ENCODE assay signal across 8 cellular contexts in the genomic region with DNA sequence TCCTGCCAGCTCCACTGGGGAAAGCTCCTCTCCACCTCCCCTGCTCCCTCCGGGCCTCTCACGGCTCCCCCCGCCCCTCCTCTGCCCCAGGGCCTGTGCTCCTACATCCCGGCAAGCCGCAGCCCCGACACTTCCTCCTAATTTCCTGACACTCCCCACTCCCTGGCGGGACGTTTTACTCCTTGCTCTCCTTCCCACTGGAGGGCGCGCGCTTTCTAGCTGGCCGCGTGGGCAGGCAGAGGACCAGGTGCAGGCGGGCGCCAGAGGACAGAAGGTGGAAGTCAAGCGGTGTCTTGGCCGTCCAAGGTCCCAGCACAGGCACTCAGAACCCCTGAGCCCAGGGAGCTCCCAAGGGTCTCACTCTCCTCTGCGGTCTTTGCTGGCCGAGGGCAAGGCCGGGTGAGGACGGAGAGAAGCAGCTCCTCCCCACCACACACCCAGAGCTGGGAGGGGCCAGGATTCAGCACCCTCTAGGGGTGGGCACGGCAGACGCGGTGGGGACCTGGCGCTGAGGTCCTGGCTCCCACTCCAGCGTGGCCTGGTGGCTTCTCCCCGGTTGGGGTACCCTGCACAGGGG. TPM values are rescaled to one million over a fixed set of nuclear protein-coding genes. Genes with fewer than 3 reads are reported as not detected.
DNase-seq lines count a peak whose midpoint lies in the region; ATAC-seq, FAIRE-seq and TF ChIP-seq lines count a peak whose summit lies in the region.

No MANE protein-coding gene starts in this region.

- ATAC-seq in lung (ENCODE audit: insufficient read depth, low FRiP score) = peak; percentile 53
- ATAC-seq in GM21737 (IDR thresholded peaks at IDR 0.05; ENCODE audit: unreplicated experiment) = no peak
- ATAC-seq in HG02588 (IDR thresholded peaks at IDR 0.05; ENCODE audit: unreplicated experiment) = no peak

- H3K4me1 ChIP-seq in PC-9 (replicated peaks; ENCODE audit: insufficient read depth) (peaks cover 26% of the 10 kb centered on the region), lung (ENCODE audit: control insufficient read depth in 2 of 2, insufficient read depth in 2 of 2, low read length in 2 of 2) (peaks cover 2 to 31% of the 10 kb centered on the region in 2 donors), uterus (peaks cover 0 to 5% of the 10 kb centered on the region in 2 donors)

- FAIRE-seq in GM12892 (lab: Jason Lieb, UNC) = no peak

- intact Hi-C loops in PC-9 (cut with micrococcal nuclease; ENCODE audit: unreplicated experiment) = loop anchor here (2.0 kb wide), 1 partner anchor 51 kb away; a partner anchor contains a TSS
- intact Hi-C loops in uterus (cut with DNase I; ENCODE audit: low total_unique reads) = no loop called here

- no peaks in the 10 kb centered on the region for H3K36me3 ChIP-seq in PC-9 (ENCODE audit: low read depth)
- no peaks in the 10 kb centered on the region for H3K36me3 ChIP-seq in lung (ENCODE audit: control insufficient read depth in 2 of 2, insufficient read depth in 2 of 2, low read length in 2 of 2)
- no peaks in the 10 kb centered on the region for H3K36me3 ChIP-seq in uterus

- no peak for TF ChIP-seq POLR2A in GM12892 (IDR thresholded peaks at IDR 0.05; ENCODE audit: low read depth, low read length)
- TF ChIP-seq POLR2A in uterus (IDR thresholded peaks at IDR 0.05) = no peak

- TF ChIP-seq CTCF in PC-9 (conservative IDR thresholded peaks at IDR 0.05) (no peak; the same call in 1 of the 2 replicates), lung (IDR thresholded peaks at IDR 0.05; ENCODE audit: control extremely low read depth, extremely low read depth) (peak; percentile 17), uterus (IDR thresholded peaks at IDR 0.05) (peak; percentile 4 to 38 (median 24))

- in situ Hi-C loops in ACHN (cut with HindIII; ENCODE audit: low pct_ligation_motif_present, low pct_unique_long_range_greater_than_20kb, low sequenced_read_pairs) = no loop called here

- DNase-seq in ACHN (peak; percentile 81), GM12892 (ENCODE audit: insufficient read length) (peak; percentile 52), PC-9 (peak in 1 of 2 experiments; percentile 57), lung (ENCODE audit: low spot score) (peak; percentile 80), uterus (peak; percentile 42 to 48)
- DNase-seq in effector CD8-positive, alpha-beta T cell (lab: John Stamatoyannopoulos, UW) = peak; percentile 23

- H3K9me3 ChIP-seq in PC-9 (ENCODE audit: insufficient read depth, low read depth) (no peaks in the 10 kb centered on the region), lung (ENCODE audit: control insufficient read depth in 2 of 2, insufficient read depth in 1 of 2, low read length in 1 of 2) (no peaks in the 10 kb centered on the region), uterus (no peaks in the 10 kb centered on the region)

- POLR2A ChIA-PET in PC-9 (lab: Charles Lee; ENCODE audit: unreplicated experiment) = no interaction called here

- no peaks in the 10 kb centered on the region for H3K9me2 ChIP-seq in PC-9 (ENCODE audit: insufficient read depth)

- H3K79me2 ChIP-seq in PC-9 (ENCODE audit: low read depth) = no peaks in the 10 kb centered on the region

- H3K27me3 ChIP-seq in PC-9 (ENCODE audit: insufficient read depth, low read depth) = no peaks in the 10 kb centered on the region
- no peaks in the 10 kb centered on the region for H3K27me3 ChIP-seq in lung (ENCODE audit: control insufficient read depth, insufficient read depth)
- H3K27me3 ChIP-seq in uterus = no peaks in the 10 kb centered on the region

- CTCF ChIA-PET in PC-9 (lab: Charles Lee) = interaction anchor here (0.6 to 1.4 kb wide), 3 partner anchors 36 to 96 kb away, joined by 3 to 9 read pairs (median 4); no protein-coding TSS in a partner anchor

- no peaks in the 10 kb centered on the region for H4K20me1 ChIP-seq in PC-9 (ENCODE audit: insufficient read depth)

- H3F3A ChIP-seq in PC-9 (ENCODE audit: insufficient read depth, low read depth) = peaks cover 9% of the 10 kb centered on the region; the same call in 1 of the 2 replicates

- H2AFZ ChIP-seq in PC-9 = no peak overlapping the region

- H3K27ac ChIP-seq in PC-9 = peak overlapping the region; percentile 71
- H3K27ac ChIP-seq in lung (ENCODE audit: low read depth in 1 of 2, low read length in 1 of 2) = peak overlapping the region in 1 of 2 donors; percentile 90
- H3K27ac ChIP-seq in uterus = no peak overlapping the region

- BruUV-seq in PC-9 (replicated peaks; lab: Mats Ljungman, UMichigan) = no TSS peak

- H3K4me2 ChIP-seq in PC-9 = peak overlapping the region; percentile 19; the same call in 1 of the 2 replicates

- H3K4me3 ChIP-seq in PC-9 (no peak overlapping the region), lung (no peak overlapping the region), uterus (peak overlapping the region; percentile 6 to 17)

- WGBS in lung, 2 donors = 8 to 10% methylated on average over 26 to 27 of the region's 27 CpGs

RNA-seq across cellular contexts. Expression of a gene that starts 19.1 kb away (rescaled TPM):
- 20.8 TPM for polyA plus RNA-seq in GM12892 (2012; ENCODE audit: missing spikeins)
- 18.3 and 31.5 TPM in 2 replicates for total RNA-seq in PC-9 (2021)
- 10 to 100 TPM; 21.7 to 33.0 TPM for total RNA-seq in lung
- polyA plus RNA-seq in lung = 10 to 100 TPM in 1 of 2 donors, 1 to 10 TPM in 1; 4.4 to 79.2 TPM
- 1 to 10 TPM in 3 of 4 donors, not detected in 1; 5.1 to 7.6 (median 5.9) TPM for total RNA-seq in uterus

RNA-seq across cellular contexts. Expression of a gene that starts 19.9 kb away (rescaled TPM):
- polyA plus RNA-seq in GM12892 (2012; ENCODE audit: missing spikeins) = not detected
- total RNA-seq in PC-9 (2021) (not detected in 2 replicates), lung (1 to 10 TPM in 1 of 2 donors, under 1 TPM in 1; 0.46 to 3.3 TPM), uterus (1 to 10 TPM in 1 of 4 donors, under 1 TPM in 2, not detected in 1; 0.21 to 1.3 (median 0.51) TPM)
- 1 to 10 TPM; 1.4 to 4.0 TPM for polyA plus RNA-seq in lung

RNA-seq across cellular contexts. Expression of a gene that starts 27.6 kb away (rescaled TPM):
- polyA plus RNA-seq in GM12892 (2012; ENCODE audit: missing spikeins) = not detected
- total RNA-seq in PC-9 (2021) (not detected in 2 replicates), lung (under 1 TPM in 1 of 2 donors, not detected in 1; 0.52 TPM), uterus (not detected)
- polyA plus RNA-seq in lung = under 1 TPM in 1 of 2 donors, not detected in 1; 0.06 TPM

RNA-seq across cellular contexts. Expression of a gene that starts 51.1 kb away (rescaled TPM):
- polyA plus RNA-seq in GM12892 (2012; ENCODE audit: missing spikeins) = 23.8 TPM
- total RNA-seq in PC-9 (2021) = 40.7 and 52.8 TPM in 2 replicates
- 10 to 100 TPM; 41.7 to 65.9 TPM for total RNA-seq in lung
- polyA plus RNA-seq in lung = 10 to 100 TPM; 39.2 to 66.2 TPM
- 10 to 100 TPM; 26.8 to 61.9 (median 44.4) TPM for total RNA-seq in uterus

RNA-seq across cellular contexts. Expression of a gene that starts 51.1 kb away (rescaled TPM):
- 28.3 TPM for polyA plus RNA-seq in GM12892 (2012; ENCODE audit: missing spikeins)
- total RNA-seq in PC-9 (2021) (40.1 and 44.7 TPM in 2 replicates), lung (10 to 100 TPM; 18.6 to 53.5 TPM), uterus (10 to 100 TPM; 23.1 to 45.5 (median 30.0) TPM)
- polyA plus RNA-seq in lung = 10 to 100 TPM; 33.8 to 79.9 TPM

Comparison
In these comparisons a context has a peak if more than half of its experiments do, and no peak if none do; other contexts are left out.
1. H3K4me3 ChIP-seq: peak in uterus (2 of 2); none in PC-9 (single experiment) and lung (single experiment).